In the genomic region with DNA sequence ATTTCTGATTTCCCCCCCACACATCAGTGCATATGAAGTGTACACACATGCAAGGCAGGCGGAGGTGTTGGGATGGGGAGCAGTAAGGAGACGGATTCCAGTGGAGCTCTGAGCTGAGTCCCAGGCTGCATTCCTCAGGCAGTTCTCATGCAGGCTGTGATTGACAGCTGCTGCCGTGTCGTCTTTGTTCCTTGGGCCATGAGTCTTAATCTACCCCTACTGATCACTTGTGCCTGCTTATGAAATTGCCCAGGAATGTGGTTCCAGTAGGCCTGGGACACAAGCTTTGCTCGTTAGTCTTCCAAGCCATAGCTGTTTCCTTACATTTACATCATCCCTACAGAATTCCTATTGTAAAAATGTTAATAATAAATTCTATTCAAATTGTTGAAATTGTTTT, we compare ENCODE assay signal across 14 cellular contexts.
DNase-seq lines count a peak whose midpoint lies in the region; ATAC-seq and TF ChIP-seq lines count a peak whose summit lies in the region.
"Had no signal": no experiment of that assay in that cellular context is flagged by ENCODE, and none has a peak within 500 bp of the region (broad histone marks: within the 10 kb centered on the region; RNA-seq: fewer than 3 reads in every experiment).

No MANE protein-coding gene starts in this region.

- no peak for TF ChIP-seq EP300 in SK-N-SH (IDR thresholded peaks at IDR 0.05; ENCODE audit: borderline replicate concordance in 1 of 2, low read depth in 1 of 2, low read length in 1 of 2)

- H3K4me2 ChIP-seq in GM23338 (no peak overlapping the region), SK-N-SH (no peak overlapping the region)

- peak; percentile 73 for DNase-seq in GM23338 (ENCODE audit: low spot score)
- no peak for DNase-seq in SK-N-SH
- DNase-seq in hepatic stellate cell (ENCODE audit: low spot score): peak; percentile 9
- peak; percentile 14 for DNase-seq in skeletal muscle cell (ENCODE audit: low read depth)
- DNase-seq in CD4-positive, alpha-beta memory T cell: no peak
- no peak for DNase-seq in activated naive CD4-positive, alpha-beta T cell treated with anti-CD3 and anti-CD28 coated beads for 36 hours
- DNase-seq in mesothelial cell of epicardium (ENCODE audit: low spot score in 2 of 2, unreplicated experiment in 2 of 2): no peak
- no peak for DNase-seq in mesenteric fat pad (ENCODE audit: low spot score)
- DNase-seq: activated CD8-positive, alpha-beta memory T cell treated with anti-CD3 and anti-CD28 coated beads, Interleukin-2, amount 50 U/mL, for 4 hours; effector memory CD8-positive, alpha-beta T cell; heart left ventricle; NCI-H146; NCI-H524 treated with DMSO at 0.1 percent for 48 hours; SHP77 treated with DMSO at 0.1 percent for 48 hours had no signal

- no peak overlapping the region for H3K4me3 Mint-ChIP-seq in GM23338
- H3K4me3 Mint-ChIP-seq in CD4-positive, alpha-beta memory T cell: no peak overlapping the region
- H3K4me3 Mint-ChIP-seq in activated naive CD4-positive, alpha-beta T cell treated with anti-CD3 and anti-CD28 coated beads for 36 hours: no peak overlapping the region
- no peak overlapping the region for H3K4me3 Mint-ChIP-seq in mesothelial cell of epicardium
- H3K4me3 Mint-ChIP-seq: effector memory CD8-positive, alpha-beta T cell had no signal

- H3K9me2 ChIP-seq in GM23338 (ENCODE audit: insufficient read depth) (no peaks in the 10 kb centered on the region), SK-N-SH (no peaks in the 10 kb centered on the region)

- peaks cover 18% of the 10 kb centered on the region for H3K4me1 Mint-ChIP-seq in GM23338
- no peaks in the 10 kb centered on the region for H3K4me1 Mint-ChIP-seq in CD4-positive, alpha-beta memory T cell
- no peaks in the 10 kb centered on the region for H3K4me1 Mint-ChIP-seq in activated naive CD4-positive, alpha-beta T cell treated with anti-CD3 and anti-CD28 coated beads for 36 hours (ENCODE audit: low read depth)
- peaks cover 16% of the 10 kb centered on the region for H3K4me1 Mint-ChIP-seq in mesothelial cell of epicardium

- H3K4me3 ChIP-seq in GM23338 (no peak overlapping the region), SK-N-SH (ENCODE audit: low read depth in 2 of 2, low read length in 1 of 2) (no peak overlapping the region), skeletal muscle cell (ENCODE audit: low read depth, low read length) (no peak overlapping the region)
- no peak overlapping the region for H3K4me3 ChIP-seq in CD4-positive, alpha-beta memory T cell (ENCODE audit: low read length in 2 of 2)
- H3K4me3 ChIP-seq: heart left ventricle had no signal

- no peak for TF ChIP-seq RAD21 in SK-N-SH (IDR thresholded peaks at IDR 0.05; ENCODE audit: low read length)

- H3K9me3 ChIP-seq in SK-N-SH: no peaks in the 10 kb centered on the region
- no peaks in the 10 kb centered on the region for H3K9me3 ChIP-seq in CD4-positive, alpha-beta memory T cell (ENCODE audit: control insufficient read depth in 1 of 2, low read length in 2 of 2)
- H3K9me3 ChIP-seq: heart left ventricle had no signal

- H2AFZ ChIP-seq in GM23338 (no peak overlapping the region), SK-N-SH (ENCODE audit: low read depth) (no peak overlapping the region)

- H3F3A ChIP-seq in GM23338 (replicated peaks; ENCODE audit: low read depth): no peaks in the 10 kb centered on the region
- H3F3A ChIP-seq in SK-N-SH (replicated peaks; ENCODE audit: insufficient read depth): peaks cover 8% of the 10 kb centered on the region

- no peaks in the 10 kb centered on the region; the same call in 2 of the 3 replicates for H3K9me3 Mint-ChIP-seq in GM23338
- peaks cover 0 to 3% (median 0%) of the 10 kb centered on the region in 8 donors for H3K9me3 Mint-ChIP-seq in CD4-positive, alpha-beta memory T cell
- peaks cover 2% of the 10 kb centered on the region for H3K9me3 Mint-ChIP-seq in activated naive CD4-positive, alpha-beta T cell treated with anti-CD3 and anti-CD28 coated beads for 36 hours
- no peaks in the 10 kb centered on the region for H3K9me3 Mint-ChIP-seq in mesothelial cell of epicardium
- H3K9me3 Mint-ChIP-seq: effector memory CD8-positive, alpha-beta T cell had no signal

- no peaks in the 10 kb centered on the region for H3K36me3 ChIP-seq in GM23338 (ENCODE audit: insufficient read depth)
- no peaks in the 10 kb centered on the region for H3K36me3 ChIP-seq in SK-N-SH (replicated peaks in 1 of 2; ENCODE audit: control insufficient read depth in 1 of 2, insufficient read depth in 2 of 2, low read length in 1 of 2)
- no peaks in the 10 kb centered on the region for H3K36me3 ChIP-seq in CD4-positive, alpha-beta memory T cell (ENCODE audit: insufficient read depth, low read length)
- H3K36me3 ChIP-seq: heart left ventricle had no signal

- no peak overlapping the region for H3K9ac ChIP-seq in SK-N-SH

- H3K27me3 Mint-ChIP-seq in GM23338 (ENCODE audit: insufficient read depth, low read depth, poor library complexity) (peaks cover 3% of the 10 kb centered on the region), mesothelial cell of epicardium (ENCODE audit: low read depth) (no peaks in the 10 kb centered on the region)
- peaks cover 0 to 8% of the 10 kb centered on the region in 2 donors for H3K27me3 Mint-ChIP-seq in CD4-positive, alpha-beta memory T cell
- peaks cover 2% of the 10 kb centered on the region for H3K27me3 Mint-ChIP-seq in activated naive CD4-positive, alpha-beta T cell treated with anti-CD3 and anti-CD28 coated beads for 36 hours (ENCODE audit: low read depth)
- H3K27me3 Mint-ChIP-seq: effector memory CD8-positive, alpha-beta T cell had no signal

- H3K27ac ChIP-seq in GM23338 (ENCODE audit: low read depth): no peak overlapping the region
- peak overlapping the region in 1 of 2 experiments; percentile 19; a peak in 1 of 4 replicates for H3K27ac ChIP-seq in SK-N-SH (ENCODE audit: low read depth in 2 of 2, low read length in 1 of 2)
- no peak overlapping the region for H3K27ac ChIP-seq in CD4-positive, alpha-beta memory T cell (ENCODE audit: low read depth, low read length)
- H3K27ac ChIP-seq: heart left ventricle had no signal

- TF ChIP-seq CTCF in GM23338 (conservative IDR thresholded peaks at IDR 0.05; ENCODE audit: low read depth in 2 of 2) (no peak), SK-N-SH (IDR thresholded peaks at IDR 0.05) (no peak), mesothelial cell of epicardium (IDR thresholded peaks at IDR 0.05; ENCODE audit: unreplicated experiment) (no peak)

- WGBS in SK-N-SH (ENCODE audit: low lambda C conversion rate): 3% methylated on average over 5 of the region's 5 CpGs

- H3K27ac Mint-ChIP-seq in GM23338: no peak overlapping the region
- H3K27ac Mint-ChIP-seq in CD4-positive, alpha-beta memory T cell: no peak overlapping the region
- H3K27ac Mint-ChIP-seq in activated naive CD4-positive, alpha-beta T cell treated with anti-CD3 and anti-CD28 coated beads for 36 hours: no peak overlapping the region
- no peak overlapping the region for H3K27ac Mint-ChIP-seq in mesothelial cell of epicardium
- H3K27ac Mint-ChIP-seq: effector memory CD8-positive, alpha-beta T cell had no signal

- POLR2A ChIA-PET in SK-N-SH (lab: Yijun Ruan, JAX): no interaction called here
- POLR2A ChIA-PET in CD4-positive, alpha-beta memory T cell (lab: Charles Lee; ENCODE audit: partially characterized antibody): no interaction called here

- no peaks in the 10 kb centered on the region for H3K79me2 ChIP-seq in GM23338 (replicated peaks; ENCODE audit: insufficient read depth)
- no peaks in the 10 kb centered on the region for H3K79me2 ChIP-seq in SK-N-SH (ENCODE audit: insufficient read depth)

- CTCF ChIA-PET in SK-N-SH (lab: Yijun Ruan, JAX): interaction anchor here (1.2 to 1.6 kb wide), 2 partner anchors 9 to 15 kb away, joined by 4 to 5 read pairs; no protein-coding TSS in a partner anchor
- CTCF ChIA-PET in CD4-positive, alpha-beta memory T cell (lab: Charles Lee; ENCODE audit: partially characterized antibody): no interaction called here
- CTCF ChIA-PET in activated naive CD4-positive, alpha-beta T cell treated with anti-CD3 and anti-CD28 coated beads for 36 hours (lab: Charles Lee): interaction anchor here (0.6 kb wide), 1 partner anchor 139 kb away, joined by 3 read pairs; no protein-coding TSS in a partner anchor

- H4K20me1 ChIP-seq in GM23338 (replicated peaks; ENCODE audit: insufficient read depth) (no peaks in the 10 kb centered on the region), SK-N-SH (ENCODE audit: insufficient read depth) (no peaks in the 10 kb centered on the region)

- peak; percentile 86 for ATAC-seq in GM23338
- ATAC-seq: effector memory CD8-positive, alpha-beta T cell; heart left ventricle had no signal

- H3K36me3 Mint-ChIP-seq in GM23338 (ENCODE audit: low read depth): no peaks in the 10 kb centered on the region
- H3K36me3 Mint-ChIP-seq in CD4-positive, alpha-beta memory T cell: no peaks in the 10 kb centered on the region
- H3K36me3 Mint-ChIP-seq in activated naive CD4-positive, alpha-beta T cell treated with anti-CD3 and anti-CD28 coated beads for 36 hours (ENCODE audit: low read depth): no peaks in the 10 kb centered on the region
- H3K36me3 Mint-ChIP-seq in mesothelial cell of epicardium: no peaks in the 10 kb centered on the region

- H3K27me3 ChIP-seq in GM23338 (ENCODE audit: insufficient read depth) (no peaks in the 10 kb centered on the region), SK-N-SH (ENCODE audit: insufficient read depth) (no peaks in the 10 kb centered on the region)
- H3K27me3 ChIP-seq in CD4-positive, alpha-beta memory T cell (ENCODE audit: insufficient read depth, low read length): no peaks in the 10 kb centered on the region

- peaks cover 4% of the 10 kb centered on the region; the same call in 1 of the 2 replicates for H3K4me1 ChIP-seq in GM23338 (ENCODE audit: insufficient read depth)
- H3K4me1 ChIP-seq in SK-N-SH (ENCODE audit: control insufficient read depth in 1 of 2, insufficient read depth in 2 of 2, low read depth in 1 of 2, low read length in 1 of 2): no peaks in the 10 kb centered on the region; a peak in 1 of 4 replicates
- H3K4me1 ChIP-seq in CD4-positive, alpha-beta memory T cell (ENCODE audit: insufficient read depth, low read length): no peaks in the 10 kb centered on the region
- H3K4me1 ChIP-seq: heart left ventricle had no signal

- intact Hi-C loops in CD4-positive, alpha-beta memory T cell (cut with micrococcal nuclease): no loop called here
- intact Hi-C loops in activated naive CD4-positive, alpha-beta T cell treated with anti-CD3 and anti-CD28 coated beads for 36 hours (cut with micrococcal nuclease): loop anchor here (5.0 kb wide), 1 partner anchor 661 kb away; no protein-coding TSS in a partner anchor

TF ChIP-seq in GM23338, 12 proteins besides CTCF, POLR2A, EP300 and RAD21 (continues in another document):
- TF ChIP-seq ZNF114 (CRISPR knock-in tag; IDR thresholded peaks at IDR 0.05) (no peak), JUNB (IDR thresholded peaks at IDR 0.05; ENCODE audit: unreplicated experiment) (no peak), ZNF331 (CRISPR knock-in tag; IDR thresholded peaks at IDR 0.05; ENCODE audit: low read depth) (no peak), STAT1 (IDR thresholded peaks at IDR 0.05; ENCODE audit: unreplicated experiment) (no peak)

Comparison
In these comparisons a context has a peak if more than half of its experiments do, and no peak if none do; other contexts are left out.
1. DNase-seq: peak in GM23338 (single experiment), hepatic stellate cell (single experiment) and skeletal muscle cell (single experiment); none in SK-N-SH (single experiment), CD4-positive, alpha-beta memory T cell (0 of 5), activated naive CD4-positive, alpha-beta T cell treated with anti-CD3 and anti-CD28 coated beads for 36 hours (single experiment), mesothelial cell of epicardium (0 of 2) and mesenteric fat pad (single experiment).